Comparison of ENCODE assay signal across 1 cellular context in the genomic region with DNA sequence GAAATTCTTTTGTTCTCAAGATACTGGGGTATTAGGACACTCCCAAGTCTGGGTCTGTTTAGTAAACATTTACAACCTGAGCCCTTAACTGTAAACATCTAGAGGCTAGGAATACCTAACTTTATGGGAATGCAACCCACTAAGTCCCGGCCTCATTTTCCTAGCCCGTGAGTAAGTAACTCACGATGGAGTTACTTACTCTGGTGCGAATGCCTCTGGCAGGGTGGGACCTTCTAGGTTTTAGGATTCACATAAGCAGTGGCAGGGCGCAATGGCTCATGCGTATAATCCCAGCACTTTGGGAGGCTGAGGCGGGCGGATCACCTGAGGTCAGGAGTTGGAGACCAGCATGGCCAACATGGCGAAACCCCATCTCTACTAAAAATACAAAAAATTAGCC. TPM values are rescaled to one million over a fixed set of nuclear protein-coding genes. Genes with fewer than 3 reads are reported as not detected.
"Had no signal": no experiment of that assay in that cellular context is flagged by ENCODE, and none has a peak within 500 bp of the region (broad histone marks: within the 10 kb centered on the region; RNA-seq: fewer than 3 reads in every experiment).

No MANE protein-coding gene starts in this region.

RNA-seq across cellular contexts. Expression of a gene that starts 50.8 kb away (rescaled TPM):
- total RNA-seq: G401 had no signal
